ENCODE assay signal across 20 cellular contexts in genomic region chr17:79080349-79080748, GRCh38. TPM values are rescaled to one million over a fixed set of nuclear protein-coding genes. Genes with fewer than 3 reads are reported as not detected.
"Had no signal": no experiment of that assay in that cellular context is flagged by ENCODE, and none has a peak within 500 bp of the region (broad histone marks: within the 10 kb centered on the region; RNA-seq: fewer than 3 reads in every experiment).

No MANE protein-coding gene starts in this region.

- H3K27me3 ChIP-seq: left lung, ovary, right lobe of liver, transverse colon had no signal

- H3K4me3 ChIP-seq: left lung, lung, ovary, right lobe of liver, transverse colon had no signal

- H3K27ac Mint-ChIP-seq: activated CD4-positive, alpha-beta T cell treated with anti-CD3 and anti-CD28 coated beads for 36 hours; activated naive CD4-positive, alpha-beta T cell treated with anti-CD3 and anti-CD28 coated beads for 36 hours; activated naive CD8-positive, alpha-beta T cell treated with anti-CD3 and anti-CD28 coated beads, Interleukin-2, amount 50 U/mL, for 24 hours; immature natural killer cell; naive B cell; stimulated activated memory B cell treated with anti-CD40 and anti-IgM and Interleukin-4, amounts not matched to agents 10 μg/mL and 1 μg/mL and 100 μg/mL, for 72 hours had no signal

- DNase-seq: activated CD4-positive, alpha-beta T cell treated with anti-CD3 and anti-CD28 coated beads for 36 hours; activated CD4-positive, alpha-beta T cell treated with anti-CD3 and anti-CD28 coated beads, Interleukin-2, amount 50 U/mL, for 4 hours; activated CD8-positive, alpha-beta memory T cell treated with anti-CD3 and anti-CD28 coated beads, Interleukin-2, amount 50 U/mL, for 48 hours; activated naive CD4-positive, alpha-beta T cell treated with anti-CD3 and anti-CD28 coated beads for 36 hours; activated naive CD8-positive, alpha-beta T cell treated with anti-CD3 and anti-CD28 coated beads, Interleukin-2, amount 50 U/mL, for 24 hours; activated T-cell treated with anti-CD3 and anti-CD28 coated beads, Interleukin-2, amount 50 U/mL, for 4 hours; foreskin fibroblast; immature natural killer cell; kidney glomerular epithelial cell; left lung; naive B cell; ovary; small intestine; stimulated activated CD4-positive, alpha-beta T cell treated with anti-CD3 and anti-CD28 coated beads, Interleukin-15, amount 100 ng/mL, for 24 hours; T-helper 9 cell; transverse colon had no signal

- H3K4me3 Mint-ChIP-seq: activated CD4-positive, alpha-beta T cell treated with anti-CD3 and anti-CD28 coated beads for 36 hours; activated naive CD4-positive, alpha-beta T cell treated with anti-CD3 and anti-CD28 coated beads for 36 hours; activated naive CD8-positive, alpha-beta T cell treated with anti-CD3 and anti-CD28 coated beads, Interleukin-2, amount 50 U/mL, for 24 hours; activated T-cell treated with anti-CD3 and anti-CD28 coated beads, Interleukin-2, amount 50 U/mL, for 4 hours; immature natural killer cell; naive B cell; stimulated activated memory B cell treated with anti-CD40 and anti-IgM and Interleukin-4, amounts not matched to agents 10 μg/mL and 1 μg/mL and 100 μg/mL, for 72 hours had no signal

- H3K27me3 Mint-ChIP-seq: activated CD4-positive, alpha-beta T cell treated with anti-CD3 and anti-CD28 coated beads for 36 hours; activated naive CD8-positive, alpha-beta T cell treated with anti-CD3 and anti-CD28 coated beads, Interleukin-2, amount 50 U/mL, for 24 hours; naive B cell; stimulated activated memory B cell treated with anti-CD40 and anti-IgM and Interleukin-4, amounts not matched to agents 10 μg/mL and 1 μg/mL and 100 μg/mL, for 72 hours had no signal

- ATAC-seq: activated CD4-positive, alpha-beta T cell treated with anti-CD3 and anti-CD28 coated beads for 36 hours; activated naive CD8-positive, alpha-beta T cell treated with anti-CD3 and anti-CD28 coated beads, Interleukin-2, amount 50 U/mL, for 24 hours; activated T-cell treated with anti-CD3 and anti-CD28 coated beads, Interleukin-2, amount 50 U/mL, for 4 hours; left lung; right lobe of liver; stimulated activated memory B cell treated with anti-CD40 and anti-IgM and Interleukin-4, amounts not matched to agents 10 μg/mL and 1 μg/mL and 100 μg/mL, for 72 hours had no signal

- H3K9me3 ChIP-seq: left lung, ovary, right lobe of liver, transverse colon had no signal

- H3K9me3 Mint-ChIP-seq: activated naive CD4-positive, alpha-beta T cell treated with anti-CD3 and anti-CD28 coated beads for 36 hours; activated naive CD8-positive, alpha-beta T cell treated with anti-CD3 and anti-CD28 coated beads, Interleukin-2, amount 50 U/mL, for 24 hours; activated T-cell treated with anti-CD3 and anti-CD28 coated beads, Interleukin-2, amount 50 U/mL, for 4 hours; immature natural killer cell; naive B cell; stimulated activated memory B cell treated with anti-CD40 and anti-IgM and Interleukin-4, amounts not matched to agents 10 μg/mL and 1 μg/mL and 100 μg/mL, for 72 hours had no signal

- H3K27ac ChIP-seq: left lung, ovary, right lobe of liver, transverse colon had no signal

- H3K36me3 ChIP-seq: ovary had no signal

RNA-seq across cellular contexts. Expression of gene C1QTNF1, which starts 56.4 kb away (rescaled TPM):
- total RNA-seq: T-helper 1 cell treated with Interleukin-12 subunit alpha and Interleukin-12 subunit beta and Interleukin-4 antibody, amounts not matched to agents 30 ng/mL and 1 ng/mL, for 36 hours had no signal
